In genomic region chr14:99231181-99231849, GRCh38 we compare ENCODE assay signal across 1 cellular context.
TF ChIP-seq lines count a peak whose summit lies in the region.

No MANE protein-coding gene starts in this region.

TF ChIP-seq in HepG2, 621 proteins besides CTCF, POLR2A, EP300 and RAD21 (continued from another document):
- no peak for TF ChIP-seq ZBED4 (CRISPR knock-in tag; IDR thresholded peaks at IDR 0.05; ENCODE audit: borderline replicate concordance)
- no peak for TF ChIP-seq NPAS2 (CRISPR knock-in tag; IDR thresholded peaks at IDR 0.05; ENCODE audit: borderline replicate concordance)
- no peak for TF ChIP-seq TIGD3 (CRISPR knock-in tag; IDR thresholded peaks at IDR 0.05; ENCODE audit: borderline replicate concordance)
- no peak for TF ChIP-seq ZKSCAN1 (IDR thresholded peaks at IDR 0.05; ENCODE audit: low read length)
- no peak for TF ChIP-seq MBNL3 (CRISPR knock-in tag; conservative IDR thresholded peaks at IDR 0.05)
- no peak for TF ChIP-seq ZHX2 (IDR thresholded peaks at IDR 0.05; ENCODE audit: low read depth)
- no peak for TF ChIP-seq ZHX2 (CRISPR knock-in tag; IDR thresholded peaks at IDR 0.05; ENCODE audit: borderline replicate concordance)
